1 cellular context compared by ENCODE assay signal in genomic region chr14:77264466-77265186, GRCh38.
TF ChIP-seq lines count a peak whose summit lies in the region.

No MANE protein-coding gene starts in this region.

TF ChIP-seq in HepG2, 621 proteins besides CTCF, POLR2A, EP300 and RAD21:
- TF ChIP-seq HINFP (CRISPR knock-in tag; IDR thresholded peaks at IDR 0.05; ENCODE audit: low read depth) (no peak), DNMT1 (CRISPR knock-in tag; IDR thresholded peaks at IDR 0.05) (no peak), HMGXB4 (CRISPR knock-in tag; IDR thresholded peaks at IDR 0.05; ENCODE audit: borderline replicate concordance in 1 of 2, low read depth in 1 of 2) (no peak), MYC (CRISPR knock-in tag; IDR thresholded peaks at IDR 0.05; ENCODE audit: borderline replicate concordance) (no peak), ZNF891 (CRISPR knock-in tag; IDR thresholded peaks at IDR 0.05) (no peak), NFIC (IDR thresholded peaks at IDR 0.05; ENCODE audit: low read length) (no peak), KIAA2018 (CRISPR knock-in tag; IDR thresholded peaks at IDR 0.05; ENCODE audit: borderline replicate concordance) (no peak), ZNF101 (CRISPR knock-in tag; IDR thresholded peaks at IDR 0.05; ENCODE audit: borderline replicate concordance, low read depth) (no peak)
